ENCODE assay signal across 8 cellular contexts in the genomic region with DNA sequence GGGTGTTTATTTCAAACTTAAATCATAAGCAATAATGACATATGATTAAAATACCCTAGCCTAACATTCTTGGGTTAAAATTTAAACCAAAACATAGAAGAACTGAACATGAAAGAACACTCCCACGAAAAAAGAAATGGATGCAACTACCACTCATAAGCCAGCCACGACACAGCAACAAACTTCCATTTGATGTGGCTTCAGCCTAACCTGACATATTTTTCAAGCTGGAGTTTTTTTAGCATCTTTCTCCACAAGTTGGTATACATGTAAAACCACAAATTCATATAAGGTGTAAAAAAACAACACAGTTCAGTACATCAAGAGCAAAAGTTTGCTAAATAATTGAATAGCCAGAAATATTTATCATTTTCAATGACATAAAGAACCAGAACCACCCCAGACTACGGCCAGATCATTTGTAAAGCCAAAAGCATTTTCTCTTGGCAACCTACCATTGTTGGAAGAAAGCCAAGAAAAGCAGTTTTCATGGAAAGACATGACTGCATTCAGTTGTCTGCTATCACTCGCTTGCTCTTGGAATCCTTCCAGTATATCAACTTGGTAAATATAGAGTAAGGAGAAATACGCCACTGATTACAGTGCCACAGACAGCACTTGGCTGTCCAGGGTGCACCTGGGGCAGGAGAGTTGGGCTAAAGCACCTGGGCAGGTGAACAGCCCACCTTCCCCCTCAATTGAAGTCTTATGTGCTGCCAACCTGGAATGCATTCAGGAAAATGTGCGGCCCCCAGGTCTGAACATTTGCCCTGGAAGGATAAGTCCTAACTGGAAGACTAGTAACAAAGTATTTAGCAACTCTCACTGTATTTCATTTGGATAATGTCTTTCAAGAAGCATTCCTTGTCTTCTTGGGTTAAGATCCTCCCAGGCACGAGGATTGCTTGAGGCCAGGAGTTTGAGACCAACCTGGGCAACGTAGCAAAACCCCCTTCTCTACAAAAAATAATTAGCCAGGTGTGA.
A peak's percentile ranks its signal among the peaks of the same experiment; 100 is the strongest.
DNase-seq lines count a peak whose midpoint lies in the region; ATAC-seq and TF ChIP-seq lines count a peak whose summit lies in the region.

No MANE protein-coding gene starts in this region.

- DNase-seq in GM04503 (ENCODE audit: low read depth) (peak; percentile 73), NCI-H446 (lab: John Stamatoyannopoulos, UW) (peak; percentile 76 to 92), cerebellar cortex (ENCODE audit: low spot score) (peak; percentile 65), mucosa of descending colon (peak in 1 of 3 donors; percentile 66), activated gamma-delta T cell (lab: John Stamatoyannopoulos, UW) (no peak)
- no peak for DNase-seq in stimulated activated naive CD8-positive, alpha-beta T cell treated with anti-CD3 and anti-CD28 coated beads, Interleukin-15, amount 100 ng/mL, for 72 hours

- intact Hi-C loops in mucosa of descending colon (cut with DNase I, micrococcal nuclease): no loop called here

- H3K4me1 ChIP-seq in mucosa of descending colon (ENCODE audit: low read depth): peaks cover 33% of the 10 kb centered on the region

- H3K27me3 Mint-ChIP-seq in stimulated activated naive CD8-positive, alpha-beta T cell treated with anti-CD3 and anti-CD28 coated beads, Interleukin-15, amount 100 ng/mL, for 72 hours: no peaks in the 10 kb centered on the region

- H3K36me3 ChIP-seq in mucosa of descending colon (ENCODE audit: low read depth): no peaks in the 10 kb centered on the region

- H3K4me3 ChIP-seq in mucosa of descending colon: no peak overlapping the region

- H3K4me3 Mint-ChIP-seq in stimulated activated naive CD8-positive, alpha-beta T cell treated with anti-CD3 and anti-CD28 coated beads, Interleukin-15, amount 100 ng/mL, for 72 hours: no peak overlapping the region

- H3K27ac Mint-ChIP-seq in stimulated activated naive CD8-positive, alpha-beta T cell treated with anti-CD3 and anti-CD28 coated beads, Interleukin-15, amount 100 ng/mL, for 72 hours: no peak overlapping the region

- TF ChIP-seq CTCF in mucosa of descending colon (IDR thresholded peaks at IDR 0.05): no peak

- peaks cover 92% of the 10 kb centered on the region for H3K4me1 Mint-ChIP-seq in stimulated activated naive CD8-positive, alpha-beta T cell treated with anti-CD3 and anti-CD28 coated beads, Interleukin-15, amount 100 ng/mL, for 72 hours

- peak; percentile 92 for ATAC-seq in mucosa of descending colon
- ATAC-seq in stimulated activated naive CD8-positive, alpha-beta T cell treated with anti-CD3 and anti-CD28 coated beads, Interleukin-15, amount 100 ng/mL, for 72 hours: no peak
- ATAC-seq in GM18520 (IDR thresholded peaks at IDR 0.05; ENCODE audit: unreplicated experiment): no peak
- no peak for ATAC-seq in GM19463 (IDR thresholded peaks at IDR 0.05; ENCODE audit: unreplicated experiment)

- no peaks in the 10 kb centered on the region for H3K9me3 Mint-ChIP-seq in stimulated activated naive CD8-positive, alpha-beta T cell treated with anti-CD3 and anti-CD28 coated beads, Interleukin-15, amount 100 ng/mL, for 72 hours

- no peaks in the 10 kb centered on the region for H3K9me3 ChIP-seq in mucosa of descending colon

Comparison
In these comparisons a context has a peak if more than half of its experiments do, and no peak if none do; other contexts are left out.
1. DNase-seq: peak in GM04503 (single experiment), NCI-H446 (2 of 2) and cerebellar cortex (single experiment); none in stimulated activated naive CD8-positive, alpha-beta T cell treated with anti-CD3 and anti-CD28 coated beads, Interleukin-15, amount 100 ng/mL, for 72 hours (0 of 2) and activated gamma-delta T cell (single experiment).